ENCODE assay signal across 15 cellular contexts in genomic region chr3:159860727-159861126, GRCh38. TPM values are rescaled to one million over a fixed set of nuclear protein-coding genes. Genes with fewer than 3 reads are reported as not detected.
DNase-seq lines count a peak whose midpoint lies in the region; ATAC-seq, FAIRE-seq and TF ChIP-seq lines count a peak whose summit lies in the region.
"Had no signal": no experiment of that assay in that cellular context is flagged by ENCODE, and none has a peak within 500 bp of the region (broad histone marks: within the 10 kb centered on the region; RNA-seq: fewer than 3 reads in every experiment).

No MANE protein-coding gene starts in this region.

- H3K9me3 Mint-ChIP-seq in CD4-positive, alpha-beta T cell: no peaks in the 10 kb centered on the region

- H3K4me3 ChIP-seq in heart right ventricle: no peak overlapping the region
- H3K4me3 ChIP-seq in RWPE2 (ENCODE audit: severe bottlenecking): no peak overlapping the region
- H3K4me3 ChIP-seq in keratinocyte (ENCODE audit: control insufficient read depth in 2 of 3, extremely low read depth in 1 of 3, insufficient read depth in 2 of 3, low read depth in 1 of 3, low read length in 3 of 3): no peak overlapping the region
- H3K4me3 ChIP-seq in transverse colon: no peak overlapping the region
- H3K4me3 ChIP-seq: mucosa of descending colon, spleen had no signal

- FAIRE-seq in keratinocyte (lab: Jason Lieb, UNC): no peak
- FAIRE-seq: frontal cortex, HTR-8/SVneo had no signal

- H3K4me1 Mint-ChIP-seq in CD4-positive, alpha-beta T cell (ENCODE audit: low read depth): no peaks in the 10 kb centered on the region
- H3K4me1 Mint-ChIP-seq: activated CD4-positive, alpha-beta T cell treated with anti-CD3 and anti-CD28 coated beads for 36 hours had no signal

- no peaks in the 10 kb centered on the region for H4K20me1 ChIP-seq in keratinocyte (ENCODE audit: control insufficient read depth, extremely low read depth, insufficient read depth, low read length)

- H2AFZ ChIP-seq in keratinocyte (ENCODE audit: control insufficient read depth, low read length): no peak overlapping the region

- H3K9me3 ChIP-seq in heart right ventricle (no peaks in the 10 kb centered on the region), RWPE2 (ENCODE audit: severe bottlenecking) (no peaks in the 10 kb centered on the region), keratinocyte (ENCODE audit: control insufficient read depth, low read depth, low read length) (no peaks in the 10 kb centered on the region), transverse colon (no peaks in the 10 kb centered on the region)
- no peaks in the 10 kb centered on the region for H3K9me3 ChIP-seq in CD4-positive, alpha-beta T cell (ENCODE audit: control insufficient read depth, low read length)
- H3K9me3 ChIP-seq: mucosa of descending colon, spleen had no signal

- dilution Hi-C loops in keratinocyte (cut with MboI; ENCODE audit: extremely low pct_ligation_motif_present, low sequenced_read_pairs): no loop called here

- H3K27ac ChIP-seq in heart right ventricle (peak overlapping the region in 9 of 10 donors; percentile 42 to 94 (median 65)), RWPE2 (ENCODE audit: poor library complexity, severe bottlenecking) (peak overlapping the region; percentile 25), keratinocyte (ENCODE audit: control insufficient read depth, insufficient read depth, low read length) (peak overlapping the region; percentile 2), transverse colon (peak overlapping the region; percentile 9 to 41 (median 22))
- no peak overlapping the region for H3K27ac ChIP-seq in CD4-positive, alpha-beta T cell (ENCODE audit: low read depth, low read length)

- peaks cover 6 to 97% (median 80%) of the 10 kb centered on the region in 9 donors for H3K4me1 ChIP-seq in heart right ventricle
- H3K4me1 ChIP-seq in RWPE2 (ENCODE audit: insufficient read depth, poor library complexity, severe bottlenecking): peaks cover 54% of the 10 kb centered on the region
- H3K4me1 ChIP-seq in keratinocyte (ENCODE audit: control insufficient read depth, extremely low read depth, insufficient read depth, low read length): peaks cover 43% of the 10 kb centered on the region
- peaks cover 0 to 51% (median 13%) of the 10 kb centered on the region in 4 donors for H3K4me1 ChIP-seq in transverse colon

- H3K27me3 Mint-ChIP-seq in CD4-positive, alpha-beta T cell: peaks cover 12% of the 10 kb centered on the region

- ATAC-seq in heart right ventricle: peak in 3 of 8 donors; percentile 8 to 20 (median 17)
- ATAC-seq in left cardiac atrium: no peak
- ATAC-seq in RWPE2 (ENCODE audit: low read depth): no peak
- no peak for ATAC-seq in CD4-positive, alpha-beta T cell (ENCODE audit: poor library complexity)
- ATAC-seq in omental fat pad (ENCODE audit: low FRiP score): no peak
- ATAC-seq: activated CD4-positive, alpha-beta T cell treated with anti-CD3 and anti-CD28 coated beads for 36 hours; mucosa of descending colon had no signal

- no peaks in the 10 kb centered on the region for H3K27me3 ChIP-seq in heart right ventricle
- H3K27me3 ChIP-seq in RWPE2 (ENCODE audit: insufficient read depth, poor library complexity, severe bottlenecking): no peaks in the 10 kb centered on the region
- no peaks in the 10 kb centered on the region for H3K27me3 ChIP-seq in keratinocyte (ENCODE audit: control insufficient read depth, extremely low read depth, insufficient read depth, low read length)
- no peaks in the 10 kb centered on the region for H3K27me3 ChIP-seq in transverse colon
- no peaks in the 10 kb centered on the region for H3K27me3 ChIP-seq in CD4-positive, alpha-beta T cell (ENCODE audit: control insufficient read depth, insufficient read depth, low read length)
- H3K27me3 ChIP-seq: spleen had no signal

- H3K27ac Mint-ChIP-seq in CD4-positive, alpha-beta T cell: no peak overlapping the region
- H3K27ac Mint-ChIP-seq: activated CD4-positive, alpha-beta T cell treated with anti-CD3 and anti-CD28 coated beads for 36 hours had no signal

- DNase-seq in heart right ventricle (no peak), left cardiac atrium (no peak), RWPE2 (ENCODE audit: low spot score) (no peak), keratinocyte (ENCODE audit: low read depth, low spot score) (no peak), transverse colon (no peak), omental fat pad (ENCODE audit: low spot score) (no peak), KG1 (lab: John Stamatoyannopoulos, UW) (no peak)
- no peak for DNase-seq in CD4-positive, alpha-beta T cell
- DNase-seq: activated CD4-positive, alpha-beta T cell treated with anti-CD3 and anti-CD28 coated beads for 36 hours; DMS53; mucosa of descending colon; NCI-H2107; spleen had no signal

- no peak overlapping the region for H3K9ac ChIP-seq in keratinocyte (ENCODE audit: control insufficient read depth, extremely low read depth, insufficient read depth, low read length)

- no peak overlapping the region for H3K4me2 ChIP-seq in keratinocyte (ENCODE audit: control insufficient read depth, extremely low read depth, insufficient read depth, low read depth, low read length)

- in situ Hi-C loops in transverse colon (cut with MboI; ENCODE audit: low pct_ligation_motif_present in 1 of 4, low pct_unique_long_range_greater_than_20kb in 1 of 4, low sequenced_read_pairs in 3 of 4): no loop called here

- H3K36me3 ChIP-seq in heart right ventricle (no peaks in the 10 kb centered on the region), RWPE2 (ENCODE audit: low read depth) (no peaks in the 10 kb centered on the region), keratinocyte (ENCODE audit: control insufficient read depth in 2 of 2, extremely low read depth in 1 of 2, insufficient read depth in 2 of 2, low read length in 2 of 2) (no peaks in the 10 kb centered on the region), transverse colon (no peaks in the 10 kb centered on the region)
- H3K36me3 ChIP-seq: spleen had no signal

- CTCF ChIA-PET in CD4-positive, alpha-beta T cell (lab: Charles Lee): no interaction called here

- WGBS in heart right ventricle, 2 donors: 35 to 41% methylated on average over 1 of the region's 1 CpG
- 70% methylated on average over 1 of the region's 1 CpG; no CpG with 5 or more reads in 1 of the 2 donors for WGBS in transverse colon (ENCODE audit: low coverage in 1 of 2), 2 donors

- POLR2A ChIA-PET in CD4-positive, alpha-beta T cell (lab: Charles Lee): no interaction called here

- peaks cover 4% of the 10 kb centered on the region for H3K9me1 ChIP-seq in keratinocyte (ENCODE audit: control insufficient read depth, extremely low read depth, insufficient read depth, low read length)

- TF ChIP-seq POLR2A in transverse colon (IDR thresholded peaks at IDR 0.05): no peak

- no peak overlapping the region for H3K4me3 Mint-ChIP-seq in CD4-positive, alpha-beta T cell
- H3K4me3 Mint-ChIP-seq: activated CD4-positive, alpha-beta T cell treated with anti-CD3 and anti-CD28 coated beads for 36 hours had no signal

- intact Hi-C loops in heart right ventricle (cut with DNase I) (no loop called here), left cardiac atrium (cut with DNase I) (no loop called here), transverse colon (cut with DNase I; ENCODE audit: low total_unique reads) (no loop called here)
- intact Hi-C loops in CD4-positive, alpha-beta T cell (cut with DNase I, micrococcal nuclease): no loop called here

- no peaks in the 10 kb centered on the region for H3K36me3 Mint-ChIP-seq in CD4-positive, alpha-beta T cell (ENCODE audit: low read depth)

- no peak for TF ChIP-seq EP300 in transverse colon (IDR thresholded peaks at IDR 0.05; ENCODE audit: low read depth)

- TF ChIP-seq CTCF in heart right ventricle (IDR thresholded peaks at IDR 0.05) (no peak), RWPE2 (IDR thresholded peaks at IDR 0.05; ENCODE audit: poor library complexity, severe bottlenecking) (no peak), keratinocyte (optimal IDR thresholded peaks at IDR 0.05 in 1 of 3, IDR thresholded peaks at IDR 0.05 in 1 of 3, conservative IDR thresholded peaks at IDR 0.05 in 1 of 3; ENCODE audit: extremely low read depth in 1 of 3, insufficient read depth in 2 of 3, low read length in 3 of 3) (no peak), transverse colon (IDR thresholded peaks at IDR 0.05) (no peak), omental fat pad (IDR thresholded peaks at IDR 0.05) (no peak)
- no peak for TF ChIP-seq CTCF in CD4-positive, alpha-beta T cell (IDR thresholded peaks at IDR 0.05)

- peaks cover 76% of the 10 kb centered on the region for H3K79me2 ChIP-seq in keratinocyte (ENCODE audit: control insufficient read depth, insufficient read depth, low read length)

RNA-seq across cellular contexts. Expression of gene SCHIP1, which starts 21.1 kb away (rescaled TPM):
- total RNA-seq in heart right ventricle: 10 to 100 TPM; 35.4 to 66.2 (median 57.9) TPM
- 10 to 100 TPM; 14.8 to 62.5 TPM for polyA plus RNA-seq in heart right ventricle
- total RNA-seq in left cardiac atrium: 10 to 100 TPM; 31.0 to 46.9 TPM
- 0.80 to 3.1 TPM (median 1.5 TPM) in 3 replicates for polyA plus RNA-seq in keratinocyte
- 3.5 TPM for polyA plus RNA-seq in keratinocyte (2011; ENCODE audit: low read depth)
- polyA plus RNA-seq in keratinocyte (2011; cell fraction: cytosol; rRNA removed): 0.27 and 0.63 TPM in 2 replicates
- polyA plus RNA-seq in keratinocyte (2011; cell fraction: nucleus; rRNA removed): 3.5 and 3.6 TPM in 2 replicates
- polyA plus RNA-seq in keratinocyte (2012; ENCODE audit: low replicate concordance): 0.79 and 1.9 TPM in 2 replicates
- 5.1 to 7.7 TPM (median 7.5 TPM) in 3 replicates for polyA minus RNA-seq in keratinocyte
- polyA minus RNA-seq in keratinocyte (2011; cell fraction: cytosol; rRNA and poly(A)+ RNA removed): not detected
- polyA minus RNA-seq in keratinocyte (2011; cell fraction: nucleus; rRNA and poly(A)+ RNA removed): 7.0 and 22.3 TPM in 2 replicates
- 1 to 10 TPM in 2 of 4 donors, under 1 TPM in 2; 0.20 to 7.5 (median 2.5) TPM for total RNA-seq in transverse colon
- total RNA-seq in CD4-positive, alpha-beta T cell: not detected
- total RNA-seq in omental fat pad: 10 to 100 TPM in 1 of 4 donors, 1 to 10 TPM in 3; 2.7 to 13.9 (median 6.0) TPM
- total RNA-seq: activated CD4-positive, alpha-beta T cell treated with anti-CD3 and anti-CD28 coated beads for 36 hours had no signal
